9 cellular contexts compared by ENCODE assay signal in the genomic region with DNA sequence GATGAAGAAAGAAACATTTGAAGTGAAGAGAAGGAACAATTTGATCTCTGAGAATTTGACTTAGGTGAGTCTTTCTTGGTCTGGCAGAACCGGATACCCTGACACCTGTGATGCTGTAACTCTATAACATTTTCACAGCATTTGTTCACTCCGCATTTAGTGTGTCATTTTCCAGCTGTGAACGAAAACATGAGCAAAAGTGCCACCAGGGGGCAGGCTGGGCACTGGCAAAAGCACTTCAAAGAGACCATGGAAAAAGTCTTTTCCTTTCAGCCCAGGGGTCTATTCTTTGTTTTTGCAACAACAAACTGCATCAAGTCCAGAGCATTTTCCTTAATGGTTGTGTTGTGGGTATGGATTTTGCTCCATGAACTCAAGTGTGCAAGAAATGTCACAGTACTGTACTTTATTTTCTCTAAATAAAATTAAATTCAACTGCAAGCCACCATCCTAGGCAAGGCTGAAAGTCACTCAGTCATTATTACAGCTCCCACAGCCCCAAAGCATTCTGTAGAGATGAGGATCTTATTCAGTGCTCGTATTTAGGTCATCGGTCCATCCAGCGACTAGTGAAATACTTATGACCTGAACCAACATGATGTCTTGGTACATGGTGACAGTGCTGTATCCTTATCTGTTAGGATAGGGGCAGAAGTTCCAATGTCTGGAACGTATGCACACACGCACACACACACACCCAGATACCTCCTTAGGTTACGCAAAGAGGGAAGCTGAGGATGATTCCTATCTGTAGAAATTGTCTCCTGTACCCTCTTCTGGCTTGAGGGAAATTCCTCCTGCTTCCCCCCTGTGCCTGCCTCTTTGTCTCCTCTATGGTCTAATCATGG.
DNase-seq lines count a peak whose midpoint lies in the region; ATAC-seq and TF ChIP-seq lines count a peak whose summit lies in the region.
"Had no signal": no experiment of that assay in that cellular context is flagged by ENCODE, and none has a peak within 500 bp of the region (broad histone marks: within the 10 kb centered on the region; RNA-seq: fewer than 3 reads in every experiment).

No MANE protein-coding gene starts in this region.

- no peak overlapping the region for H3K27ac ChIP-seq in neural cell (ENCODE audit: low read length)

- no peak for TF ChIP-seq EP300 in neural cell (conservative IDR thresholded peaks at IDR 0.05; ENCODE audit: poor library complexity, severe bottlenecking)

- no peaks in the 10 kb centered on the region for H3K9me3 ChIP-seq in neural cell (ENCODE audit: low read length)

- H3K27me3 Mint-ChIP-seq in stimulated activated naive CD8-positive, alpha-beta T cell treated with anti-CD3 and anti-CD28 coated beads, Interleukin-15, amount 100 ng/mL, for 72 hours: peaks cover 16% of the 10 kb centered on the region
- H3K27me3 Mint-ChIP-seq: dendritic cell treated with granulocyte-macrophage colony-stimulating factor and Interleukin-4, amounts not matched to agents 40 ng/mL and 50 ng/mL, for 4 days had no signal

- no peak overlapping the region for H3K4me3 ChIP-seq in neural cell (ENCODE audit: low read length)

- no peaks in the 10 kb centered on the region for H3F3A ChIP-seq in neural cell (ENCODE audit: insufficient read depth, low read length, poor library complexity, severe bottlenecking)

- H3K27ac Mint-ChIP-seq in stimulated activated naive CD8-positive, alpha-beta T cell treated with anti-CD3 and anti-CD28 coated beads, Interleukin-15, amount 100 ng/mL, for 72 hours: no peak overlapping the region
- H3K27ac Mint-ChIP-seq: dendritic cell treated with granulocyte-macrophage colony-stimulating factor and Interleukin-4, amounts not matched to agents 40 ng/mL and 50 ng/mL, for 4 days had no signal

- H3K4me2 ChIP-seq in neural cell (ENCODE audit: low read length): no peak overlapping the region

- H3K79me2 ChIP-seq in neural cell (replicated peaks; ENCODE audit: insufficient read depth, low read length): no peaks in the 10 kb centered on the region

- H3K4me1 Mint-ChIP-seq in stimulated activated naive CD8-positive, alpha-beta T cell treated with anti-CD3 and anti-CD28 coated beads, Interleukin-15, amount 100 ng/mL, for 72 hours: peaks cover 8% of the 10 kb centered on the region

- no peak overlapping the region for H3K4me3 Mint-ChIP-seq in stimulated activated naive CD8-positive, alpha-beta T cell treated with anti-CD3 and anti-CD28 coated beads, Interleukin-15, amount 100 ng/mL, for 72 hours
- H3K4me3 Mint-ChIP-seq: dendritic cell treated with granulocyte-macrophage colony-stimulating factor and Interleukin-4, amounts not matched to agents 40 ng/mL and 50 ng/mL, for 4 days had no signal

- peak; percentile 83 for TF ChIP-seq CTCF in neural cell (IDR thresholded peaks at IDR 0.05; ENCODE audit: poor library complexity, severe bottlenecking)

- no peaks in the 10 kb centered on the region for H4K20me1 ChIP-seq in neural cell (ENCODE audit: insufficient read depth)

- no peaks in the 10 kb centered on the region for H3K9me3 Mint-ChIP-seq in stimulated activated naive CD8-positive, alpha-beta T cell treated with anti-CD3 and anti-CD28 coated beads, Interleukin-15, amount 100 ng/mL, for 72 hours
- H3K9me3 Mint-ChIP-seq: dendritic cell treated with granulocyte-macrophage colony-stimulating factor and Interleukin-4, amounts not matched to agents 40 ng/mL and 50 ng/mL, for 4 days had no signal

- H3K36me3 ChIP-seq in neural cell (ENCODE audit: insufficient read depth, low read length): no peaks in the 10 kb centered on the region

- peak; percentile 84 for TF ChIP-seq RAD21 in neural cell (conservative IDR thresholded peaks at IDR 0.05)

- DNase-seq in GF-D8 (lab: John Stamatoyannopoulos, UW) (peak; percentile 2), NOMO-1 treated with DMSO at 0.1 percent for 48 hours (lab: John Stamatoyannopoulos, UW; ENCODE audit: unreplicated experiment) (peak; percentile 35), activated T-cell treated with anti-CD3 and anti-CD28 coated beads for 48 hours (ENCODE audit: low read depth) (peak; percentile 64), fibroblast of gingiva (ENCODE audit: low read depth) (peak; percentile 40)
- DNase-seq in stimulated activated naive CD8-positive, alpha-beta T cell treated with anti-CD3 and anti-CD28 coated beads, Interleukin-15, amount 100 ng/mL, for 72 hours: peak; percentile 56 to 65

- no peaks in the 10 kb centered on the region for H3K9me2 ChIP-seq in neural cell (ENCODE audit: insufficient read depth, low read length)

- no peak overlapping the region for H3K9ac ChIP-seq in neural cell (ENCODE audit: low read length)

- ATAC-seq in HG02852 (IDR thresholded peaks at IDR 0.05; ENCODE audit: unreplicated experiment) (peak; percentile 51), HG03045 (IDR thresholded peaks at IDR 0.05; ENCODE audit: unreplicated experiment) (no peak)
- ATAC-seq in stimulated activated naive CD8-positive, alpha-beta T cell treated with anti-CD3 and anti-CD28 coated beads, Interleukin-15, amount 100 ng/mL, for 72 hours: no peak

- H2AFZ ChIP-seq in neural cell (ENCODE audit: low read depth, low read length): no peak overlapping the region

- H3K27me3 ChIP-seq in neural cell (ENCODE audit: insufficient read depth, low read depth, low read length): no peaks in the 10 kb centered on the region

TF ChIP-seq in neural cell, 6 proteins besides CTCF, POLR2A, EP300 and RAD21:
- TF ChIP-seq SMC3 (conservative IDR thresholded peaks at IDR 0.05; ENCODE audit: poor library complexity) (peak; percentile 88), TAF1 (IDR thresholded peaks at IDR 0.05; ENCODE audit: low read depth) (no peak), MXI1 (conservative IDR thresholded peaks at IDR 0.05; ENCODE audit: poor library complexity, severe bottlenecking) (no peak)

Comparison
In these comparisons a context has a peak if more than half of its experiments do, and no peak if none do; other contexts are left out.
1. DNase-seq: peak in every context shown above with its lines; median percentile 64 in activated T-cell treated with anti-CD3 and anti-CD28 coated beads for 48 hours; 60 in stimulated activated naive CD8-positive, alpha-beta T cell treated with anti-CD3 and anti-CD28 coated beads, Interleukin-15, amount 100 ng/mL, for 72 hours; 40 in fibroblast of gingiva; 35 in NOMO-1 treated with DMSO at 0.1 percent for 48 hours; 2 in GF-D8.